ENCODE assay signal across 11 cellular contexts in the genomic region with DNA sequence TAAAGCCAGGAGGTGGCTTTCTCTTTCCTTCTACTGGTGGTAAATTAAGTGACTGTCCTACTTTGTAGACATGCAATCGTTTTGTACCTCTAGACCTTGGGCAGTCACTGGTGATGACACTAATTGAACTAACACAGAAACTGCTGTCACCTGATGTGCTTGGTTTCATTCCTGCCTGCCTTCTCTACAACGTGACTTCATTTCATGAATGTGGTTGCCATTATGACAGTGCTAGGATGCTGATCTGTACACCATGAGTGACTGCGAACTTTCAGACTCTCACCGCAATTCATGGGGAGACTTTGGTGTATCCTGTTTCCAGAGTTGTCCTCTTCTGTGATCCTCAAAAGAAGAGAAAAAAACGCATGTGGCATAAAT. TPM values are rescaled to one million over a fixed set of nuclear protein-coding genes. Genes with fewer than 3 reads are reported as not detected.
A peak's percentile ranks its signal among the peaks of the same experiment; 100 is the strongest.
DNase-seq lines count a peak whose midpoint lies in the region; ATAC-seq, FAIRE-seq and TF ChIP-seq lines count a peak whose summit lies in the region.
"Had no signal": no experiment of that assay in that cellular context is flagged by ENCODE, and none has a peak within 500 bp of the region (broad histone marks: within the 10 kb centered on the region; RNA-seq: fewer than 3 reads in every experiment).

No MANE protein-coding gene starts in this region.

- no peaks in the 10 kb centered on the region; the same call in 1 of the 2 replicates for H3K27me3 ChIP-seq in Caco-2 (replicated peaks; ENCODE audit: control insufficient read depth, insufficient read depth, low read length)

- DNase-seq in frontal cortex (ENCODE audit: low spot score in 2 of 2) (no peak), mesenteric fat pad (ENCODE audit: low spot score) (no peak), Caco-2 (no peak), NCI-H2227 (lab: John Stamatoyannopoulos, UW; ENCODE audit: unreplicated experiment) (no peak)
- DNase-seq: GDM1 had no signal

- no peak for FAIRE-seq in frontal cortex (lab: Jason Lieb, UNC)

- H3K4me3 ChIP-seq in Caco-2 (ENCODE audit: low read depth, low read length) = no peak overlapping the region

- H3K4me1 Mint-ChIP-seq in Caco-2 (ENCODE audit: low read depth, unreplicated experiment) = no peaks in the 10 kb centered on the region
- H3K4me1 Mint-ChIP-seq: central memory CD8-positive, alpha-beta T cell had no signal

- peaks cover 18% of the 10 kb centered on the region for H3K27me3 Mint-ChIP-seq in Caco-2 (ENCODE audit: insufficient read depth, unreplicated experiment)

- peak; percentile 96 for ATAC-seq in GM18508 (IDR thresholded peaks at IDR 0.05; ENCODE audit: insufficient read depth, unreplicated experiment)
- peak; percentile 87 for ATAC-seq in GM19397 (IDR thresholded peaks at IDR 0.05; ENCODE audit: unreplicated experiment)
- ATAC-seq in HG02970 (IDR thresholded peaks at IDR 0.05; ENCODE audit: low FRiP score, unreplicated experiment) = peak; percentile 95

- no peaks in the 10 kb centered on the region for H3K36me3 ChIP-seq in Caco-2 (ENCODE audit: control insufficient read depth, insufficient read depth, low read length)

- no peaks in the 10 kb centered on the region for H3K36me3 Mint-ChIP-seq in Caco-2 (ENCODE audit: insufficient read depth, unreplicated experiment)

- CTCF ChIA-PET in Caco-2 (lab: Charles Lee) = no interaction called here

- H3K4me1 ChIP-seq in Caco-2 = no peaks in the 10 kb centered on the region

- TF ChIP-seq CTCF in VCaP (conservative IDR thresholded peaks at IDR 0.05) = no peak
- no peak for TF ChIP-seq CTCF in Caco-2 (IDR thresholded peaks at IDR 0.05; ENCODE audit: insufficient read depth in 1 of 2, low read depth in 1 of 2, low read length in 1 of 2, severe bottlenecking in 1 of 2, unreplicated experiment in 1 of 2)

- no TSS peak for BruUV-seq in Caco-2 (replicated peaks; lab: Mats Ljungman, UMichigan)

- intact Hi-C loops in Caco-2 (cut with micrococcal nuclease; ENCODE audit: unreplicated experiment) = no loop called here

- no peaks in the 10 kb centered on the region for H3K9me3 ChIP-seq in Caco-2

- H3K27ac Mint-ChIP-seq in Caco-2 (ENCODE audit: unreplicated experiment) = no peak overlapping the region
- H3K27ac Mint-ChIP-seq: IgD-negative memory B cell had no signal

- peak overlapping the region; percentile 66 for H3K27ac ChIP-seq in VCaP

- no peak overlapping the region for H3K4me3 Mint-ChIP-seq in Caco-2 (ENCODE audit: unreplicated experiment)
- H3K4me3 Mint-ChIP-seq: central memory CD8-positive, alpha-beta T cell; IgD-negative memory B cell had no signal

- no peaks in the 10 kb centered on the region for H3K9me3 Mint-ChIP-seq in Caco-2 (ENCODE audit: unreplicated experiment)
- H3K9me3 Mint-ChIP-seq: central memory CD8-positive, alpha-beta T cell; IgD-negative memory B cell had no signal

- POLR2A ChIA-PET in Caco-2 (lab: Charles Lee) = no interaction called here

RNA-seq across cellular contexts. Expression of gene UBE2QL1, which starts 47.5 kb away (rescaled TPM):
- 39.1 TPM for total RNA-seq in frontal cortex
- total RNA-seq in mesenteric fat pad = 0.61 TPM
- not detected in 2 replicates for total RNA-seq in Caco-2 (2022)

Comparison
In these comparisons a context has a peak if more than half of its experiments do, and no peak if none do; other contexts are left out.
1. RNA of gene UBE2QL1, which starts 47.5 kb away (total RNA-seq): 39.1 TPM in frontal cortex (single experiment); 0.61 TPM in mesenteric fat pad (single experiment) and not detected in Caco-2; every median in the first group is over 10 times any median in the second.
2. Peak in every context shown above with its lines, with median percentiles within 50 percentile points of each other: ATAC-seq.